8 cellular contexts compared by ENCODE assay signal in the genomic region with DNA sequence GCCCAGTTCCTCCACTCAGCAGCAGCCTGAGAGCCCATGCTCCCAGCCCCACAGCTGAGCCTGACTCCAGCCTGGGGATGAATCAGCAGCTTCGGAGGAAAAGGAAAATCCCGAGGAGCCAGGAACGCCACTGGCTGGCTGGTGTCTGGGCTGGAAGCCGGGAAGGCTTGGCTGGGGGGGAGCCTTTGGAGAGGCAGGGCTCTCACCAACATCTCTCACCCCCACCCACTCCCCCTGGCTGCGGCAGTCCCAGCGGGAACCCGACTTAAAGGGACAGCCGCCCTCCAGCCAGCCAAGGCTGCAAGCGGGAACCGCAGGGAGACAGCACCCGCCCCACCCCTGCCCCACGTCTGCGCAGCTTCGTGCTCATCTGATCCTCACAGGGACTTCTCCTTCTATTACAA. TPM values are rescaled to one million over a fixed set of nuclear protein-coding genes. Genes with fewer than 3 reads are reported as not detected.
DNase-seq lines count a peak whose midpoint lies in the region; ATAC-seq and TF ChIP-seq lines count a peak whose summit lies in the region.

No MANE protein-coding gene starts in this region.

- intact Hi-C loops in prostate gland (cut with DNase I): no loop called here

- H3K27me3 ChIP-seq in WERI-Rb-1 (ENCODE audit: insufficient read depth, low read depth, severe bottlenecking) (no peaks in the 10 kb centered on the region), cardiac muscle cell (no peaks in the 10 kb centered on the region), prostate gland (replicated peaks; ENCODE audit: insufficient read depth) (no peaks in the 10 kb centered on the region)

- no peaks in the 10 kb centered on the region for H3K36me3 ChIP-seq in WERI-Rb-1
- H3K36me3 ChIP-seq in cardiac muscle cell: no peaks in the 10 kb centered on the region
- H3K36me3 ChIP-seq in prostate gland: no peaks in the 10 kb centered on the region

- TF ChIP-seq POLR2A in prostate gland (IDR thresholded peaks at IDR 0.05): no peak

- DNase-seq in ELF-1 (ENCODE audit: low read depth, low spot score) (peak; percentile 79), WERI-Rb-1 (peak; percentile 67), cardiac muscle cell (ENCODE audit: low read depth in 1 of 2, low spot score in 1 of 2) (peak; percentile 53 to 88), prostate gland (ENCODE audit: low spot score) (no peak), cortex of kidney (lab: John Stamatoyannopoulos, UW) (no peak), DMS153 (lab: John Stamatoyannopoulos, UW) (no peak), RPMI8226 (no peak)

- TF ChIP-seq CTCF in WERI-Rb-1 (IDR thresholded peaks at IDR 0.05; ENCODE audit: low read depth, low read length) (no peak), cardiac muscle cell (IDR thresholded peaks at IDR 0.05; ENCODE audit: low read depth, low read length) (no peak), prostate gland (IDR thresholded peaks at IDR 0.05) (peak in 2 of 4 experiments; percentile 22 to 28)

- H3K4me1 ChIP-seq in cardiac muscle cell (ENCODE audit: low read depth) (peaks cover 10% of the 10 kb centered on the region), prostate gland (replicated peaks) (no peaks in the 10 kb centered on the region)

- WGBS in prostate gland: 17% methylated on average over 14 of the region's 14 CpGs

- H3K4me3 ChIP-seq in WERI-Rb-1 (ENCODE audit: low read depth, low read length) (peak overlapping the region; percentile 37), cardiac muscle cell (no peak overlapping the region), prostate gland (peak overlapping the region; percentile 6 to 9)

- H3K27ac ChIP-seq in WERI-Rb-1: no peak overlapping the region
- no peak overlapping the region for H3K27ac ChIP-seq in cardiac muscle cell
- peak overlapping the region; percentile 39 to 44 for H3K27ac ChIP-seq in prostate gland

- no peak for ATAC-seq in GM21619 (IDR thresholded peaks at IDR 0.05; ENCODE audit: unreplicated experiment)

- H3K9me3 ChIP-seq in WERI-Rb-1 (ENCODE audit: severe bottlenecking) (no peaks in the 10 kb centered on the region), cardiac muscle cell (ENCODE audit: low read depth) (no peaks in the 10 kb centered on the region), prostate gland (no peaks in the 10 kb centered on the region)

RNA-seq across cellular contexts. Expression of a gene that starts 28.4 kb away (rescaled TPM):
- total RNA-seq in cardiac muscle cell (12.7 and 21.5 TPM in 2 replicates), prostate gland (10 to 100 TPM; 29.1 to 55.1 TPM)
- polyA plus RNA-seq in cardiac muscle cell: 11.8 and 18.9 TPM in 2 replicates

RNA-seq across cellular contexts. Expression of a gene that starts 48.6 kb away (rescaled TPM):
- total RNA-seq in cardiac muscle cell (57.7 and 66.9 TPM in 2 replicates), prostate gland (100 to 1,000 TPM in 1 of 2 donors, 10 to 100 TPM in 1; 51.4 to 101 TPM)
- polyA plus RNA-seq in cardiac muscle cell: 21.1 and 25.6 TPM in 2 replicates

Comparison
In these comparisons a context has a peak if more than half of its experiments do, and no peak if none do; other contexts are left out.
1. DNase-seq: peak in ELF-1 (single experiment), WERI-Rb-1 (single experiment) and cardiac muscle cell (2 of 2); none in prostate gland (single experiment), cortex of kidney (single experiment), DMS153 (single experiment) and RPMI8226 (single experiment).
2. H3K27ac ChIP-seq: peak in prostate gland (2 of 2); none in WERI-Rb-1 (single experiment) and cardiac muscle cell (single experiment).